31 cellular contexts compared by ENCODE assay signal in genomic region chr3:30550246-30550645, GRCh38. TPM values are rescaled to one million over a fixed set of nuclear protein-coding genes. Genes with fewer than 3 reads are reported as not detected.
DNase-seq lines count a peak whose midpoint lies in the region; ATAC-seq, FAIRE-seq and TF ChIP-seq lines count a peak whose summit lies in the region.
"Had no signal": no experiment of that assay in that cellular context is flagged by ENCODE, and none has a peak within 500 bp of the region (broad histone marks: within the 10 kb centered on the region; RNA-seq: fewer than 3 reads in every experiment).

No MANE protein-coding gene starts in this region.

- TF ChIP-seq CTCF in GM23338 (conservative IDR thresholded peaks at IDR 0.05; ENCODE audit: low read depth in 2 of 2) = no peak
- TF ChIP-seq CTCF in endothelial cell of umbilical vein (IDR thresholded peaks at IDR 0.05; ENCODE audit: extremely low read depth in 1 of 2, insufficient read depth in 1 of 2, low read depth in 1 of 2, low read length in 2 of 2) = no peak
- no peak for TF ChIP-seq CTCF in neural progenitor cell (IDR thresholded peaks at IDR 0.05)

- no peaks in the 10 kb centered on the region for H3K9me1 ChIP-seq in endothelial cell of umbilical vein (replicated peaks; ENCODE audit: control insufficient read depth, extremely low read depth, insufficient read depth, low read length)

- POLR2A ChIA-PET in endothelial cell of umbilical vein (lab: Charles Lee) = interaction anchor here (0.6 kb wide), 1 partner anchor 56 kb away, joined by 3 read pairs; the partner anchor contains the start of gene TGFBR2
- POLR2A ChIA-PET in activated CD4-positive, alpha-beta T cell treated with anti-CD3 and anti-CD28 coated beads, Interleukin-2, amount 10 ng/mL, durations not matched to agents 7 days and 5 days (lab: Charles Lee) = no interaction called here

- H3K36me3 Mint-ChIP-seq in GM23338 (ENCODE audit: low read depth) (peaks cover 19% of the 10 kb centered on the region), neural progenitor cell (peaks cover 5% of the 10 kb centered on the region)
- H3K36me3 Mint-ChIP-seq in activated CD4-positive, alpha-beta T cell treated with anti-CD3 and anti-CD28 coated beads, Interleukin-2, amount 10 ng/mL, durations not matched to agents 7 days and 5 days (ENCODE audit: low read depth) = peaks cover 4% of the 10 kb centered on the region
- H3K36me3 Mint-ChIP-seq: stimulated activated memory B cell treated with anti-CD40 and anti-IgM and Interleukin-4, amounts not matched to agents 10 μg/mL and 1 μg/mL and 100 μg/mL, for 72 hours had no signal

- intact Hi-C loops in endothelial cell of umbilical vein (cut with micrococcal nuclease) = no loop called here

- H3K9me2 ChIP-seq in GM23338 (ENCODE audit: insufficient read depth) = peaks cover 10% of the 10 kb centered on the region; the same call in 1 of the 2 replicates

- H3K9me3 Mint-ChIP-seq in GM23338 (peaks cover 16% of the 10 kb centered on the region; the same call in 2 of the 3 replicates), neural progenitor cell (peaks cover 12% of the 10 kb centered on the region)
- peaks cover 21% of the 10 kb centered on the region for H3K9me3 Mint-ChIP-seq in activated CD4-positive, alpha-beta T cell treated with anti-CD3 and anti-CD28 coated beads, Interleukin-2, amount 10 ng/mL, durations not matched to agents 7 days and 5 days
- H3K9me3 Mint-ChIP-seq: activated T-cell treated with anti-CD3 and anti-CD28 coated beads, Interleukin-2, amount 50 U/mL, for 4 hours had no signal

- H3K4me3 ChIP-seq in GM23338 (no peak overlapping the region), adipocyte (ENCODE audit: low read length) (no peak overlapping the region), endothelial cell of umbilical vein (replicated peaks in 1 of 3; ENCODE audit: insufficient read depth in 1 of 3, low read depth in 1 of 3, low read length in 3 of 3) (no peak overlapping the region), neural progenitor cell (no peak overlapping the region)
- H3K4me3 ChIP-seq: adrenal gland, GM12878, PC-9, right lobe of liver, upper lobe of right lung had no signal

- no peak for ATAC-seq in GM23338
- ATAC-seq: activated T-cell treated with anti-CD3 and anti-CD28 coated beads, Interleukin-2, amount 50 U/mL, for 4 hours; GM12878; stimulated activated memory B cell treated with anti-CD40 and anti-IgM and Interleukin-4, amounts not matched to agents 10 μg/mL and 1 μg/mL and 100 μg/mL, for 72 hours; upper lobe of right lung had no signal

- peak; percentile 64 for FAIRE-seq in endothelial cell of umbilical vein (lab: Jason Lieb, UNC)
- FAIRE-seq: GM12878, islet of Langerhans had no signal

- H3K9me3 ChIP-seq in adipocyte (ENCODE audit: control insufficient read depth, low read length) (no peaks in the 10 kb centered on the region), endothelial cell of umbilical vein (replicated peaks; ENCODE audit: control insufficient read depth, insufficient read depth, low read length) (no peaks in the 10 kb centered on the region), neural progenitor cell (ENCODE audit: low read depth) (no peaks in the 10 kb centered on the region)
- H3K9me3 ChIP-seq: adrenal gland, right lobe of liver, upper lobe of right lung had no signal

- dilution Hi-C loops in endothelial cell of umbilical vein (cut with MboI; ENCODE audit: extremely low pct_ligation_motif_present, low sequenced_read_pairs) = no loop called here

- H3K27me3 Mint-ChIP-seq in GM23338 (ENCODE audit: insufficient read depth, low read depth, poor library complexity) (peaks cover 6% of the 10 kb centered on the region), neural progenitor cell (ENCODE audit: insufficient read depth, low read depth) (no peaks in the 10 kb centered on the region)
- H3K27me3 Mint-ChIP-seq in activated CD4-positive, alpha-beta T cell treated with anti-CD3 and anti-CD28 coated beads, Interleukin-2, amount 10 ng/mL, durations not matched to agents 7 days and 5 days = no peaks in the 10 kb centered on the region
- H3K27me3 Mint-ChIP-seq: activated CD4-positive, alpha-beta T cell treated with anti-CD3 and anti-CD28 coated beads, Interleukin-2, amount 10 ng/mL, durations not matched to agents 24 days and 14 days; stimulated activated memory B cell treated with anti-CD40 and anti-IgM and Interleukin-4, amounts not matched to agents 10 μg/mL and 1 μg/mL and 100 μg/mL, for 72 hours had no signal

- H3K27ac ChIP-seq in GM23338 (ENCODE audit: low read depth) (peak overlapping the region; percentile 94), endothelial cell of umbilical vein (ENCODE audit: insufficient read depth, low read depth, low read length) (no peak overlapping the region), neural progenitor cell (no peak overlapping the region)
- H3K27ac ChIP-seq: adrenal gland, brain microvascular endothelial cell, PC-9, right lobe of liver, upper lobe of right lung, WERI-Rb-1 had no signal

- peaks cover 40% of the 10 kb centered on the region for H3K4me1 ChIP-seq in GM23338 (ENCODE audit: insufficient read depth)
- H3K4me1 ChIP-seq in adipocyte (ENCODE audit: control insufficient read depth, insufficient read depth, low read length) = peaks cover 11% of the 10 kb centered on the region
- H3K4me1 ChIP-seq in endothelial cell of umbilical vein (ENCODE audit: control insufficient read depth, extremely low read depth, insufficient read depth, low read length) = peaks cover 27% of the 10 kb centered on the region
- H3K4me1 ChIP-seq in neural progenitor cell = peaks cover 27% of the 10 kb centered on the region
- H3K4me1 ChIP-seq: adrenal gland, parathyroid adenoma, right lobe of liver, upper lobe of right lung had no signal

- no peak for DNase-seq in GM23338 (ENCODE audit: low spot score)
- DNase-seq in adipocyte (ENCODE audit: low read depth) = peak; percentile 15
- peak; percentile 34 for DNase-seq in endothelial cell of umbilical vein (ENCODE audit: low read depth, low spot score)
- no peak for DNase-seq in neural progenitor cell (ENCODE audit: low spot score)
- no peak for DNase-seq in NAMALWA (ENCODE audit: low spot score)
- DNase-seq in DMS153 treated with DMSO at 0.1 percent for 48 hours (lab: John Stamatoyannopoulos, UW; ENCODE audit: unreplicated experiment) = no peak
- DNase-seq in activated CD4-positive, alpha-beta T cell treated with anti-CD3 and anti-CD28 coated beads, Interleukin-2, amount 10 ng/mL, durations not matched to agents 7 days and 5 days = no peak
- DNase-seq in GM03348 (ENCODE audit: low spot score) = no peak
- DNase-seq: activated naive CD4-positive, alpha-beta T cell treated with Interleukin-2 at 50 U/mL for 16 hours; activated T-cell treated with anti-CD3 and anti-CD28 coated beads, Interleukin-2, amount 50 U/mL, for 4 hours; adrenal gland; brain microvascular endothelial cell; C1 segment of cervical spinal cord; Calu3; NCI-H1048; NCI-H1694 treated with DMSO at 0.1 percent for 48 hours; NCI-H2171 treated with DMSO at 0.1 percent for 48 hours; NCI-H526; NK-92 treated with Interleukin-12 subunit alpha and Interleukin-12 subunit beta, amount 100 ng/mL, for 24 hours; PC-9; right lobe of liver; SHP77; stimulated activated CD4-positive, alpha-beta T cell treated with anti-CD3 and anti-CD28 coated beads, Interleukin-4, amount 100 ng/mL, for 4 hours; upper lobe of right lung; WERI-Rb-1 had no signal

- CTCF ChIA-PET in endothelial cell of umbilical vein (lab: Charles Lee) = interaction anchor here (1.4 kb wide), 2 partner anchors 10 to 22 kb away, joined by 3 read pairs; no protein-coding TSS in a partner anchor
- CTCF ChIA-PET in activated CD4-positive, alpha-beta T cell treated with anti-CD3 and anti-CD28 coated beads, Interleukin-2, amount 10 ng/mL, durations not matched to agents 7 days and 5 days (lab: Charles Lee) = no interaction called here

- H3K27ac Mint-ChIP-seq in GM23338 (peak overlapping the region; percentile 90), neural progenitor cell (no peak overlapping the region)
- H3K27ac Mint-ChIP-seq in activated CD4-positive, alpha-beta T cell treated with anti-CD3 and anti-CD28 coated beads, Interleukin-2, amount 10 ng/mL, durations not matched to agents 7 days and 5 days = no peak overlapping the region
- H3K27ac Mint-ChIP-seq: activated CD4-positive, alpha-beta T cell treated with anti-CD3 and anti-CD28 coated beads, Interleukin-2, amount 10 ng/mL, durations not matched to agents 24 days and 14 days had no signal

- H3K9ac ChIP-seq in adipocyte (ENCODE audit: low read length) (no peak overlapping the region), endothelial cell of umbilical vein (replicated peaks; ENCODE audit: extremely low read depth, insufficient read depth, low read length) (no peak overlapping the region), neural progenitor cell (no peak overlapping the region)
- H3K9ac ChIP-seq: parathyroid adenoma had no signal

- H3K79me2 ChIP-seq in GM23338 (replicated peaks; ENCODE audit: insufficient read depth) = no peaks in the 10 kb centered on the region
- no peaks in the 10 kb centered on the region for H3K79me2 ChIP-seq in endothelial cell of umbilical vein (ENCODE audit: control insufficient read depth, insufficient read depth, low read length)
- H3K79me2 ChIP-seq in neural progenitor cell (ENCODE audit: low read depth) = no peaks in the 10 kb centered on the region
- H3K79me2 ChIP-seq: parathyroid adenoma had no signal

- no peak overlapping the region for H2AFZ ChIP-seq in GM23338
- no peak overlapping the region for H2AFZ ChIP-seq in endothelial cell of umbilical vein (ENCODE audit: low read depth, low read length)
- H2AFZ ChIP-seq in neural progenitor cell (replicated peaks) = no peak overlapping the region
- H2AFZ ChIP-seq: parathyroid adenoma, PC-9 had no signal

- H3K4me2 ChIP-seq in GM23338 = peak overlapping the region; percentile 25
- peak overlapping the region; percentile 4 for H3K4me2 ChIP-seq in endothelial cell of umbilical vein (ENCODE audit: insufficient read depth, low read length)
- H3K4me2 ChIP-seq in neural progenitor cell = peak overlapping the region; percentile 55
- H3K4me2 ChIP-seq: PC-9 had no signal

- H3K4me3 Mint-ChIP-seq in GM23338 = no peak overlapping the region
- no peak overlapping the region for H3K4me3 Mint-ChIP-seq in neural progenitor cell
- H3K4me3 Mint-ChIP-seq in activated CD4-positive, alpha-beta T cell treated with anti-CD3 and anti-CD28 coated beads, Interleukin-2, amount 10 ng/mL, durations not matched to agents 7 days and 5 days = no peak overlapping the region
- H3K4me3 Mint-ChIP-seq: activated CD4-positive, alpha-beta T cell treated with anti-CD3 and anti-CD28 coated beads, Interleukin-2, amount 10 ng/mL, durations not matched to agents 24 days and 14 days; activated T-cell treated with anti-CD3 and anti-CD28 coated beads, Interleukin-2, amount 50 U/mL, for 4 hours; stimulated activated memory B cell treated with anti-CD40 and anti-IgM and Interleukin-4, amounts not matched to agents 10 μg/mL and 1 μg/mL and 100 μg/mL, for 72 hours had no signal

- TF ChIP-seq POLR2A in endothelial cell of umbilical vein (IDR thresholded peaks at IDR 0.05; ENCODE audit: low read depth, low read length) = no peak

- H3K4me1 Mint-ChIP-seq in GM23338 (peaks cover 53% of the 10 kb centered on the region), neural progenitor cell (peaks cover 25% of the 10 kb centered on the region)
- H3K4me1 Mint-ChIP-seq in activated CD4-positive, alpha-beta T cell treated with anti-CD3 and anti-CD28 coated beads, Interleukin-2, amount 10 ng/mL, durations not matched to agents 7 days and 5 days = no peaks in the 10 kb centered on the region

- H3K27me3 ChIP-seq in GM23338 (ENCODE audit: insufficient read depth) = no peaks in the 10 kb centered on the region
- no peaks in the 10 kb centered on the region for H3K27me3 ChIP-seq in adipocyte (replicated peaks; ENCODE audit: control insufficient read depth, insufficient read depth, low read length)
- H3K27me3 ChIP-seq in endothelial cell of umbilical vein (ENCODE audit: control insufficient read depth in 2 of 2, insufficient read depth in 2 of 2, low read length in 2 of 2) = no peaks in the 10 kb centered on the region
- peaks cover 5% of the 10 kb centered on the region for H3K27me3 ChIP-seq in neural progenitor cell
- H3K27me3 ChIP-seq: adrenal gland, brain microvascular endothelial cell, right lobe of liver, upper lobe of right lung had no signal

- H3F3A ChIP-seq in GM23338 (replicated peaks; ENCODE audit: low read depth) (peaks cover 4% of the 10 kb centered on the region; the same call in 1 of the 2 replicates), neural progenitor cell (ENCODE audit: low read depth) (peaks cover 36% of the 10 kb centered on the region)

- BruUV-seq in endothelial cell of umbilical vein (replicated peaks; lab: Mats Ljungman, UMichigan) = no TSS peak

- H3K36me3 ChIP-seq in GM23338 (ENCODE audit: insufficient read depth) (no peaks in the 10 kb centered on the region), adipocyte (ENCODE audit: control insufficient read depth, insufficient read depth, low read length, severe bottlenecking) (no peaks in the 10 kb centered on the region), endothelial cell of umbilical vein (ENCODE audit: control insufficient read depth in 2 of 2, extremely low read depth in 1 of 2, insufficient read depth in 2 of 2, low read length in 2 of 2) (no peaks in the 10 kb centered on the region), neural progenitor cell (no peaks in the 10 kb centered on the region)
- H3K36me3 ChIP-seq: adrenal gland, brain microvascular endothelial cell, right lobe of liver, upper lobe of right lung, WERI-Rb-1 had no signal

- H4K20me1 ChIP-seq in GM23338 (replicated peaks; ENCODE audit: insufficient read depth) (no peaks in the 10 kb centered on the region), endothelial cell of umbilical vein (replicated peaks; ENCODE audit: control insufficient read depth, extremely low read depth, insufficient read depth, low read length) (no peaks in the 10 kb centered on the region), neural progenitor cell (ENCODE audit: low read depth) (peaks cover 4% of the 10 kb centered on the region)

RNA-seq across cellular contexts. Expression of gene TGFBR2, which starts 56.2 kb away (rescaled TPM):
- total RNA-seq in GM23338 (2014; rRNA removed; shearing (Covaris generic)) = 12.2 and 13.0 TPM in 2 replicates
- polyA plus RNA-seq in GM23338 (2016; fragmentation: Nextera tagmentation; extraction: Ambion mirVana) = 3.7 and 4.7 TPM in 2 replicates
- total RNA-seq in endothelial cell of umbilical vein = 250 and 259 TPM in 2 replicates
- 203 and 227 TPM in 2 replicates for polyA plus RNA-seq in endothelial cell of umbilical vein
- polyA plus RNA-seq in endothelial cell of umbilical vein (2011; cell fraction: cytosol; rRNA removed) = 180 and 183 TPM in 2 replicates
- 156 and 180 TPM in 2 replicates for polyA plus RNA-seq in endothelial cell of umbilical vein (2011; cell fraction: nucleus; rRNA removed)
- 157 and 193 TPM in 2 replicates for polyA plus RNA-seq in endothelial cell of umbilical vein (2012)
- 448 and 461 TPM in 2 replicates for polyA minus RNA-seq in endothelial cell of umbilical vein
- polyA minus RNA-seq in endothelial cell of umbilical vein (2011; cell fraction: cytosol; rRNA and poly(A)+ RNA removed) = 8.2 TPM
- polyA minus RNA-seq in endothelial cell of umbilical vein (2011; cell fraction: nucleus; rRNA and poly(A)+ RNA removed) = 268 and 339 TPM in 2 replicates
- total RNA-seq in neural progenitor cell (ENCODE audit: low replicate concordance) = 5.8 and 7.3 TPM in 2 replicates
- total RNA-seq in activated CD4-positive, alpha-beta T cell treated with anti-CD3 and anti-CD28 coated beads, Interleukin-2, amount 10 ng/mL, durations not matched to agents 7 days and 5 days = 10 to 100 TPM; 74.4 to 77.8 TPM
- polyA plus RNA-seq: neural cell had no signal

Comparison
In these comparisons a context has a peak if more than half of its experiments do, and no peak if none do; other contexts are left out.
1. DNase-seq: peak in adipocyte (single experiment) and endothelial cell of umbilical vein (single experiment); none in GM23338 (single experiment), neural progenitor cell (single experiment), NAMALWA (single experiment), DMS153 treated with DMSO at 0.1 percent for 48 hours (single experiment), activated CD4-positive, alpha-beta T cell treated with anti-CD3 and anti-CD28 coated beads, Interleukin-2, amount 10 ng/mL, durations not matched to agents 7 days and 5 days (single experiment) and GM03348 (single experiment).
2. H3K4me2 ChIP-seq: peak in every context shown above with its lines; median percentile 55 in neural progenitor cell; 25 in GM23338; 4 in endothelial cell of umbilical vein.